8 cellular contexts compared by ENCODE assay signal in genomic region chr4:78939667-78940008, GRCh38. TPM values are rescaled to one million over a fixed set of nuclear protein-coding genes. Genes with fewer than 3 reads are reported as not detected.
A peak's percentile ranks its signal among the peaks of the same experiment; 100 is the strongest.
DNase-seq lines count a peak whose midpoint lies in the region; ATAC-seq, FAIRE-seq and TF ChIP-seq lines count a peak whose summit lies in the region.

No MANE protein-coding gene starts in this region.

- H3K79me2 ChIP-seq in keratinocyte (ENCODE audit: control insufficient read depth, insufficient read depth, low read length) = peaks cover 7% of the 10 kb centered on the region

- TF ChIP-seq CTCF in cardiac muscle cell (IDR thresholded peaks at IDR 0.05; ENCODE audit: low read depth, low read length) (no peak), keratinocyte (optimal IDR thresholded peaks at IDR 0.05 in 1 of 3, IDR thresholded peaks at IDR 0.05 in 1 of 3, conservative IDR thresholded peaks at IDR 0.05 in 1 of 3; ENCODE audit: extremely low read depth in 1 of 3, insufficient read depth in 2 of 3, low read length in 3 of 3) (no peak), thyroid gland (IDR thresholded peaks at IDR 0.05) (no peak), lower leg skin (IDR thresholded peaks at IDR 0.05) (no peak)

- dilution Hi-C loops in keratinocyte (cut with MboI; ENCODE audit: extremely low pct_ligation_motif_present, low sequenced_read_pairs) = no loop called here

- peak overlapping the region; percentile 82 for H3K9ac ChIP-seq in keratinocyte (ENCODE audit: control insufficient read depth, extremely low read depth, insufficient read depth, low read length)

- H3K4me1 Mint-ChIP-seq in activated CD4-positive, alpha-beta memory T cell treated with anti-CD3 and anti-CD28 coated beads for 36 hours (ENCODE audit: low read depth) = peaks cover 36% of the 10 kb centered on the region

- no peaks in the 10 kb centered on the region for H4K20me1 ChIP-seq in keratinocyte (ENCODE audit: control insufficient read depth, extremely low read depth, insufficient read depth, low read length)

- H3K36me3 Mint-ChIP-seq in activated CD4-positive, alpha-beta memory T cell treated with anti-CD3 and anti-CD28 coated beads for 36 hours = no peaks in the 10 kb centered on the region

- POLR2A ChIA-PET in activated CD4-positive, alpha-beta memory T cell treated with anti-CD3 and anti-CD28 coated beads for 36 hours (lab: Charles Lee) = no interaction called here

- intact Hi-C loops in cardiac septum (cut with DNase I) (no loop called here), thyroid gland (cut with DNase I) (no loop called here), lower leg skin (cut with DNase I; ENCODE audit: low total_unique reads) (no loop called here)
- intact Hi-C loops in activated CD4-positive, alpha-beta memory T cell treated with anti-CD3 and anti-CD28 coated beads for 36 hours (cut with micrococcal nuclease) = loop anchor here (5.0 to 10.0 kb wide), 7 partner anchors 282 to 1352 kb away; partner anchors contain the start of gene ANTXR2

- CTCF ChIA-PET in activated CD4-positive, alpha-beta memory T cell treated with anti-CD3 and anti-CD28 coated beads for 36 hours (lab: Charles Lee) = interaction anchor here (0.7 to 2.9 kb wide), 7 partner anchors 8 to 1263 kb away, joined by 3 to 11 read pairs (median 5); no protein-coding TSS in a partner anchor

- peak; percentile 17 for ATAC-seq in HG03095 (IDR thresholded peaks at IDR 0.05; ENCODE audit: unreplicated experiment)

- H3K27ac Mint-ChIP-seq in activated CD4-positive, alpha-beta memory T cell treated with anti-CD3 and anti-CD28 coated beads for 36 hours = no peak overlapping the region

- WGBS in thyroid gland, 2 donors = 4 to 7% methylated on average over 9 of the region's 9 CpGs
- WGBS in lower leg skin, 2 donors = 1% methylated on average over 9 of the region's 9 CpGs

- H3K36me3 ChIP-seq in cardiac muscle cell (no peaks in the 10 kb centered on the region), keratinocyte (ENCODE audit: control insufficient read depth in 2 of 2, extremely low read depth in 1 of 2, insufficient read depth in 2 of 2, low read length in 2 of 2) (peaks cover 0 to 2% of the 10 kb centered on the region in 2 experiments), thyroid gland (no peaks in the 10 kb centered on the region)

- H3K9me3 Mint-ChIP-seq in activated CD4-positive, alpha-beta memory T cell treated with anti-CD3 and anti-CD28 coated beads for 36 hours = no peaks in the 10 kb centered on the region

- DNase-seq in cardiac muscle cell (ENCODE audit: low read depth in 1 of 2, low spot score in 1 of 2) = no peak
- DNase-seq in cardiac septum (ENCODE audit: low spot score) = no peak
- no peak for DNase-seq in activated CD4-positive, alpha-beta memory T cell treated with anti-CD3 and anti-CD28 coated beads for 36 hours
- DNase-seq in keratinocyte (ENCODE audit: low read depth, low spot score) = no peak
- DNase-seq in thyroid gland = no peak
- no peak for DNase-seq in lower leg skin (ENCODE audit: low spot score in 2 of 2)
- DNase-seq in hepatic stellate cell (ENCODE audit: low spot score) = no peak

- H3K4me3 ChIP-seq in cardiac muscle cell (peak overlapping the region; percentile 48), keratinocyte (ENCODE audit: control insufficient read depth in 2 of 3, extremely low read depth in 1 of 3, insufficient read depth in 2 of 3, low read depth in 1 of 3, low read length in 3 of 3) (peak overlapping the region; percentile 76 to 89 (median 84)), thyroid gland (replicated peaks in 1 of 3) (peak overlapping the region in 2 of 3 donors; percentile 27 to 78), lower leg skin (ENCODE audit: low read depth, poor library complexity, severe bottlenecking) (no peak overlapping the region)

- peak overlapping the region; percentile 94 for H3K4me2 ChIP-seq in keratinocyte (ENCODE audit: control insufficient read depth, extremely low read depth, insufficient read depth, low read depth, low read length)

- peak overlapping the region; percentile 72 for H3K4me3 Mint-ChIP-seq in activated CD4-positive, alpha-beta memory T cell treated with anti-CD3 and anti-CD28 coated beads for 36 hours

- peaks cover 6% of the 10 kb centered on the region for H3K4me1 ChIP-seq in cardiac muscle cell (ENCODE audit: low read depth)
- peaks cover 11% of the 10 kb centered on the region for H3K4me1 ChIP-seq in keratinocyte (ENCODE audit: control insufficient read depth, extremely low read depth, insufficient read depth, low read length)
- H3K4me1 ChIP-seq in thyroid gland = peaks cover 7 to 18% of the 10 kb centered on the region in 2 donors

- peaks cover 3% of the 10 kb centered on the region for H3K9me1 ChIP-seq in keratinocyte (ENCODE audit: control insufficient read depth, extremely low read depth, insufficient read depth, low read length)

- H3K9me3 ChIP-seq in cardiac muscle cell (ENCODE audit: low read depth) = no peaks in the 10 kb centered on the region
- H3K9me3 ChIP-seq in keratinocyte (ENCODE audit: control insufficient read depth, low read depth, low read length) = no peaks in the 10 kb centered on the region
- no peaks in the 10 kb centered on the region for H3K9me3 ChIP-seq in thyroid gland

- H3K27ac ChIP-seq in cardiac muscle cell (no peak overlapping the region), keratinocyte (ENCODE audit: control insufficient read depth, insufficient read depth, low read length) (peak overlapping the region; percentile 56), thyroid gland (peak overlapping the region in 1 of 3 donors; percentile 40)

- no peak for FAIRE-seq in keratinocyte (lab: Jason Lieb, UNC)

- peaks cover 17% of the 10 kb centered on the region for H3K27me3 Mint-ChIP-seq in activated CD4-positive, alpha-beta memory T cell treated with anti-CD3 and anti-CD28 coated beads for 36 hours

- H3K27me3 ChIP-seq in cardiac muscle cell = no peaks in the 10 kb centered on the region
- no peaks in the 10 kb centered on the region for H3K27me3 ChIP-seq in keratinocyte (ENCODE audit: control insufficient read depth, extremely low read depth, insufficient read depth, low read length)
- no peaks in the 10 kb centered on the region for H3K27me3 ChIP-seq in thyroid gland

- TF ChIP-seq POLR2A in thyroid gland (IDR thresholded peaks at IDR 0.05) (no peak), lower leg skin (IDR thresholded peaks at IDR 0.05) (no peak)

- H2AFZ ChIP-seq in keratinocyte (ENCODE audit: control insufficient read depth, low read length) = peak overlapping the region; percentile 99

RNA-seq across cellular contexts. Expression of gene PAQR3, which starts 0.4 kb away (rescaled TPM):
- total RNA-seq in cardiac muscle cell (11.9 and 17.3 TPM in 2 replicates), cardiac septum (9.5 TPM), thyroid gland (10 to 100 TPM; 12.5 to 18.8 (median 15.2) TPM), lower leg skin (10 to 100 TPM; 11.8 to 17.5 (median 14.3) TPM)
- polyA plus RNA-seq in cardiac muscle cell (17.8 and 35.9 TPM in 2 replicates), keratinocyte (18.5 to 31.0 TPM (median 23.4 TPM) in 3 replicates)
- 10 to 100 TPM in 1 of 2 experiments, 1 to 10 TPM in 1; 6.9 to 10.2 TPM for total RNA-seq in activated CD4-positive, alpha-beta memory T cell treated with anti-CD3 and anti-CD28 coated beads for 36 hours
- polyA plus RNA-seq in keratinocyte (2011; ENCODE audit: low read depth) = 4.6 TPM
- polyA plus RNA-seq in keratinocyte (2011; cell fraction: cytosol; rRNA removed) = 13.3 and 32.7 TPM in 2 replicates
- 21.2 and 22.3 TPM in 2 replicates for polyA plus RNA-seq in keratinocyte (2011; cell fraction: nucleus; rRNA removed)
- polyA plus RNA-seq in keratinocyte (2012; ENCODE audit: low replicate concordance) = 11.8 and 17.2 TPM in 2 replicates
- 12.4 to 49.2 TPM (median 31.5 TPM) in 3 replicates for polyA minus RNA-seq in keratinocyte
- 12.3 TPM for polyA minus RNA-seq in keratinocyte (2011; cell fraction: cytosol; rRNA and poly(A)+ RNA removed)
- polyA minus RNA-seq in keratinocyte (2011; cell fraction: nucleus; rRNA and poly(A)+ RNA removed) = 10.8 and 18.5 TPM in 2 replicates
